Comparison of ENCODE assay signal across 5 cellular contexts in the genomic region with DNA sequence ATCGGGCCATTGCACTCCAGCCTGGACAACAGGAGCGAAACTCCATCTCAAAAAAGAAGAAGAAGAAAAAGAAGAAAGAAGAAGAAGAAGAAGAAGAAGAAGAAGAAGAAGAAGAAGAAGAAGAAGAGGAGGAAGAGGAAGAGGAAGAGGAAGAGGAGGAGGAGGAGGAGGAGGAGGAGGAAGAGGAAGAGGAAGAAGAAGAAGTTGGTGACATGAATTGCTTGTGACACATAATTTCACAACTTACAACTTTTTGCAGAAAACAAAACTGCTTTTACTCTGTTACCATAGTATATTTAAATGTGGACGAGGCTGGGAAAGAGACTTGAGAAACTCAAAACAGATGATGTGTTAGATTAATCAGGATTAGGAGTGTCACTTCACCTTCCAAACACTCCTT. TPM values are rescaled to one million over a fixed set of nuclear protein-coding genes. Genes with fewer than 3 reads are reported as not detected.
"Had no signal": no experiment of that assay in that cellular context is flagged by ENCODE, and none has a peak within 500 bp of the region (broad histone marks: within the 10 kb centered on the region; RNA-seq: fewer than 3 reads in every experiment).

No MANE protein-coding gene starts in this region.

RNA-seq across cellular contexts. Expression of gene SLC6A4, which starts 5.5 kb away (rescaled TPM):
- total RNA-seq: left ventricle myocardium superior; mesenteric fat pad; naive thymus-derived CD8-positive, alpha-beta T cell; psoas muscle had no signal
- polyA plus RNA-seq: keratinocyte had no signal
